ENCODE assay signal across 8 cellular contexts in the genomic region with DNA sequence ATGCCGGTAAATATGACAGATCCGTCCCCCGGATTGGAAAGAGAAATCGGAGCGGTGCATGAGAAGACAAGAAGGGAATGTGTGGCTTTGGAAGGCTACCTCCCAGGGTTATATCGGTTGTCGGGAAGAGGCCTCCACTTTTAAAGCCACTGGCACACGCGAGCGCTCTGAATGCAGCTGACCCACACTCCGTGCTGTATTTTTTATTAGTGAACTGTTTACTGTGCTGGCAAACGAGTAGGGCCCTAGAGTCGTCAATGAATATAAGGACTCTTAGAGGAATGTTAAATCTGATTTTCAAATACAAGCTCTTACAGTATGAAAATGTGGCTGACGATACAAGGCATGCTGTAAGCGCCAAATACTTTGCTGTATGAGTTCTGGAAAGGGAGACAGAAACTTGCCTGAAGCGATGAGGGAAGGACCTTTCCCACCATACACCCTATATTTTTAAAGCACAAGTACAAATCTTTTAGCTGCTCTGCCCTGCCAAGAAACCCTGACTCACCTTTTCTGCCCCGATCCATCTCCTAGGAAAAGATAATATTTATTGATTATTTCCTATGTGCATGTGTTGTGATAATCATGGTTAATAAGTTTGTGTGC. TPM values are rescaled to one million over a fixed set of nuclear protein-coding genes. Genes with fewer than 3 reads are reported as not detected.
DNase-seq lines count a peak whose midpoint lies in the region; ATAC-seq, FAIRE-seq and TF ChIP-seq lines count a peak whose summit lies in the region.

No MANE protein-coding gene starts in this region.

- no peaks in the 10 kb centered on the region for H3K27me3 ChIP-seq in CD4-positive, alpha-beta T cell (ENCODE audit: control insufficient read depth, insufficient read depth, low read length)
- no peaks in the 10 kb centered on the region for H3K27me3 ChIP-seq in adrenal gland
- H3K27me3 ChIP-seq in subcutaneous abdominal adipose tissue (ENCODE audit: control insufficient read depth in 5 of 5, insufficient read depth in 4 of 5, low read length in 5 of 5): no peaks in the 10 kb centered on the region

- no peak for TF ChIP-seq CTCF in CD4-positive, alpha-beta T cell (IDR thresholded peaks at IDR 0.05)
- no peak for TF ChIP-seq CTCF in adrenal gland (IDR thresholded peaks at IDR 0.05)

- no peaks in the 10 kb centered on the region for H3K27me3 Mint-ChIP-seq in CD4-positive, alpha-beta T cell

- peak overlapping the region; percentile 77 to 99 (median 94) for H3K9ac ChIP-seq in subcutaneous abdominal adipose tissue (ENCODE audit: low read length in 5 of 5)

- H3K9me3 Mint-ChIP-seq in CD4-positive, alpha-beta T cell: no peaks in the 10 kb centered on the region

- H3K36me3 Mint-ChIP-seq in CD4-positive, alpha-beta T cell (ENCODE audit: low read depth): peaks cover 10% of the 10 kb centered on the region

- H3K27ac Mint-ChIP-seq in CD4-positive, alpha-beta T cell: peak overlapping the region; percentile 93

- no peak for ATAC-seq in CD4-positive, alpha-beta T cell (ENCODE audit: poor library complexity)
- ATAC-seq in HG03045 (IDR thresholded peaks at IDR 0.05; ENCODE audit: unreplicated experiment) (peak; percentile 0), HG02884 (IDR thresholded peaks at IDR 0.05; ENCODE audit: unreplicated experiment) (no peak)

- POLR2A ChIA-PET in CD4-positive, alpha-beta T cell (lab: Charles Lee): interaction anchor here (0.7 to 6.4 kb wide), 20 partner anchors 9 to 320 kb away, joined by 3 to 166 read pairs (median 8); partner anchors contain the start of genes DCK, GRSF1, MOB1B and RUFY3

- intact Hi-C loops in CD4-positive, alpha-beta T cell (cut with DNase I, micrococcal nuclease): loop anchor here (1.0 to 5.0 kb wide), 3 partner anchors 18 to 131 kb away; partner anchors contain the start of genes GRSF1 (in 1 of the 2) and UTP3 (in 1 of the 2)
- intact Hi-C loops in adrenal gland (cut with DNase I): loop anchor here in 1 of 2 donors (10.0 kb wide), 1 partner anchor 119 kb away; no protein-coding TSS in a partner anchor

- H3K9me3 ChIP-seq in CD4-positive, alpha-beta T cell (ENCODE audit: control insufficient read depth, low read length): no peaks in the 10 kb centered on the region
- no peaks in the 10 kb centered on the region for H3K9me3 ChIP-seq in adrenal gland (replicated peaks in 1 of 3)
- H3K9me3 ChIP-seq in subcutaneous abdominal adipose tissue (ENCODE audit: control insufficient read depth in 5 of 5, low read length in 5 of 5): no peaks in the 10 kb centered on the region

- FAIRE-seq in urothelium cell line (lab: Jason Lieb, UNC): no peak

- H3K36me3 ChIP-seq in adrenal gland (replicated peaks in 1 of 2) (no peaks in the 10 kb centered on the region), subcutaneous abdominal adipose tissue (ENCODE audit: control insufficient read depth in 5 of 5, insufficient read depth in 5 of 5, low read length in 5 of 5) (no peaks in the 10 kb centered on the region)

- peaks cover 45% of the 10 kb centered on the region for H3K4me1 Mint-ChIP-seq in CD4-positive, alpha-beta T cell (ENCODE audit: low read depth)

- H3K4me1 ChIP-seq in adrenal gland (replicated peaks in 1 of 2) (peaks cover 12 to 35% of the 10 kb centered on the region in 2 donors), subcutaneous abdominal adipose tissue (ENCODE audit: control insufficient read depth in 5 of 5, insufficient read depth in 5 of 5, low read length in 5 of 5) (peaks cover 7 to 21% (median 13%) of the 10 kb centered on the region in 5 donors)

- H3K4me3 ChIP-seq in adrenal gland (peak overlapping the region; percentile 47 to 98 (median 90)), subcutaneous abdominal adipose tissue (ENCODE audit: low read depth in 1 of 5, low read length in 5 of 5) (peak overlapping the region; percentile 73 to 92 (median 85))

- peak overlapping the region; percentile 88 for H3K4me3 Mint-ChIP-seq in CD4-positive, alpha-beta T cell

- peak overlapping the region; percentile 71 for H3K27ac ChIP-seq in CD4-positive, alpha-beta T cell (ENCODE audit: low read depth, low read length)
- H3K27ac ChIP-seq in adrenal gland (peak overlapping the region; percentile 91 to 98 (median 97)), subcutaneous abdominal adipose tissue (ENCODE audit: low read depth, low read length) (peak overlapping the region; percentile 97)

- CTCF ChIA-PET in CD4-positive, alpha-beta T cell (lab: Charles Lee): interaction anchor here (0.8 to 3.7 kb wide), 8 partner anchors 9 to 298 kb away, joined by 3 to 35 read pairs (median 4); partner anchors contain the start of genes MOB1B, RUFY3 and UTP3

- no peak for TF ChIP-seq POLR2A in adrenal gland (IDR thresholded peaks at IDR 0.05)

- no peak for DNase-seq in CD4-positive, alpha-beta T cell
- DNase-seq in adrenal gland (no peak), iris pigment epithelial cell (ENCODE audit: low read depth) (peak; percentile 42), NCI-H69 (lab: John Stamatoyannopoulos, UW) (no peak), urothelium cell line (ENCODE audit: low spot score) (no peak)

- 2 to 6% (median 3%) methylated on average over 17 of the region's 17 CpGs for WGBS in adrenal gland, 4 donors

RNA-seq across cellular contexts. Expression of gene RUFY3, which starts 15.8 kb away (rescaled TPM):
- 10 to 100 TPM; 18.0 to 18.1 TPM for total RNA-seq in CD4-positive, alpha-beta T cell
- 100 to 1,000 TPM in 1 of 8 donors, 10 to 100 TPM in 7; 41.8 to 116 (median 85.4) TPM for total RNA-seq in adrenal gland
- polyA plus RNA-seq in adrenal gland: 100 to 1,000 TPM in 1 of 3 donors, 10 to 100 TPM in 2; 44.8 to 118 (median 67.7) TPM

RNA-seq across cellular contexts. Expression of gene UTP3, which starts 17.6 kb away (rescaled TPM):
- total RNA-seq in CD4-positive, alpha-beta T cell: 10 to 100 TPM; 19.2 to 20.5 TPM
- 10 to 100 TPM; 14.9 to 39.3 (median 27.9) TPM for total RNA-seq in adrenal gland
- 10 to 100 TPM; 31.9 to 51.1 (median 34.0) TPM for polyA plus RNA-seq in adrenal gland

RNA-seq across cellular contexts. Expression of gene JCHAIN, which starts 39.7 kb away (rescaled TPM):
- total RNA-seq in CD4-positive, alpha-beta T cell: 1 to 10 TPM; 1.0 to 2.7 TPM
- total RNA-seq in adrenal gland: 10 to 100 TPM in 1 of 8 donors, 1 to 10 TPM in 5, under 1 TPM in 1, not detected in 1; 0.97 to 24.9 (median 1.9) TPM
- polyA plus RNA-seq in adrenal gland: 100 to 1,000 TPM in 1 of 3 donors, 1 to 10 TPM in 1, under 1 TPM in 1; 0.98 to 124 (median 8.3) TPM
